ENCODE assay signal across 11 cellular contexts in genomic region chr17:68733241-68734176, GRCh38.
DNase-seq lines count a peak whose midpoint lies in the region; ATAC-seq, FAIRE-seq and TF ChIP-seq lines count a peak whose summit lies in the region.
"Had no signal": no experiment of that assay in that cellular context is flagged by ENCODE, and none has a peak within 500 bp of the region (broad histone marks: within the 10 kb centered on the region; RNA-seq: fewer than 3 reads in every experiment).

No MANE protein-coding gene starts in this region.

- no peak overlapping the region for H3K4me3 ChIP-seq in left lung
- H3K4me3 ChIP-seq in testis: no peak overlapping the region

- DNase-seq in HTR-8/SVneo (ENCODE audit: insufficient read length, low spot score): no peak
- DNase-seq in endothelial cell (ENCODE audit: low spot score): no peak
- DNase-seq in left lung: no peak
- DNase-seq in testis: peak; percentile 81
- no peak for DNase-seq in stimulated activated CD8-positive, alpha-beta memory T cell treated with anti-CD3 and anti-CD28 coated beads, Interleukin-4, amount 100 ng/mL, for 48 hours
- no peak for DNase-seq in SHP77 (lab: John Stamatoyannopoulos, UW)
- no peak for DNase-seq in middle frontal gyrus (ENCODE audit: extremely low spot score, low spot score)
- no peak for DNase-seq in DMS 273 treated with DMSO at 0.1 percent for 48 hours (lab: John Stamatoyannopoulos, UW)
- DNase-seq: NCI-H2227 treated with DMSO at 0.1 percent for 48 hours, T-cell had no signal

- H3K9me3 ChIP-seq in left lung (no peaks in the 10 kb centered on the region), testis (no peaks in the 10 kb centered on the region)

- peak overlapping the region; percentile 39 for H3K27ac Mint-ChIP-seq in endothelial cell (ENCODE audit: unreplicated experiment)
- H3K27ac Mint-ChIP-seq: T-cell had no signal

- WGBS in testis, 2 donors: 22 to 28% methylated on average over 4 of the region's 4 CpGs

- H3K27me3 Mint-ChIP-seq in endothelial cell (ENCODE audit: unreplicated experiment): peaks cover 3% of the 10 kb centered on the region

- FAIRE-seq in HTR-8/SVneo (lab: Jason Lieb, UNC): peak; percentile 51
- FAIRE-seq: G401.6 had no signal

- H3K36me3 ChIP-seq in left lung (no peaks in the 10 kb centered on the region), testis (ENCODE audit: low read depth, missing control alignments) (no peaks in the 10 kb centered on the region)

- TF ChIP-seq POLR2A in testis (IDR thresholded peaks at IDR 0.05): no peak

- intact Hi-C loops in left lung (cut with DNase I): no loop called here
- intact Hi-C loops in testis (cut with DNase I; ENCODE audit: low total_unique reads): no loop called here

- ATAC-seq in left lung: peak; percentile 48
- ATAC-seq: T-cell had no signal

- no peak overlapping the region for H3K4me3 Mint-ChIP-seq in endothelial cell (ENCODE audit: unreplicated experiment)
- H3K4me3 Mint-ChIP-seq: T-cell had no signal

- no peaks in the 10 kb centered on the region for H3K9me3 Mint-ChIP-seq in endothelial cell (ENCODE audit: unreplicated experiment)

- TF ChIP-seq CTCF in endothelial cell (IDR thresholded peaks at IDR 0.05; ENCODE audit: unreplicated experiment) (no peak), left lung (IDR thresholded peaks at IDR 0.05) (no peak), testis (IDR thresholded peaks at IDR 0.05) (no peak)

- H3K36me3 Mint-ChIP-seq in endothelial cell (ENCODE audit: low read depth, unreplicated experiment): peaks cover 3% of the 10 kb centered on the region
- H3K36me3 Mint-ChIP-seq: T-cell had no signal

- H3K27me3 ChIP-seq in left lung: no peaks in the 10 kb centered on the region
- no peaks in the 10 kb centered on the region for H3K27me3 ChIP-seq in testis

- peaks cover 9% of the 10 kb centered on the region for H3K4me1 Mint-ChIP-seq in endothelial cell (ENCODE audit: unreplicated experiment)
- H3K4me1 Mint-ChIP-seq: T-cell had no signal

- no peaks in the 10 kb centered on the region for H3K4me1 ChIP-seq in left lung
- peaks cover 55% of the 10 kb centered on the region for H3K4me1 ChIP-seq in testis

- H3K27ac ChIP-seq in left lung: no peak overlapping the region
- peak overlapping the region; percentile 66 to 87 for H3K27ac ChIP-seq in testis

Comparison
In these comparisons a context has a peak if more than half of its experiments do, and no peak if none do; other contexts are left out.
1. H3K27ac ChIP-seq: peak in testis (2 of 2); none in left lung (0 of 2).